In genomic region chr7:99734987-99735386, GRCh38 we compare ENCODE assay signal across 25 cellular contexts. TPM values are rescaled to one million over a fixed set of nuclear protein-coding genes. Genes with fewer than 3 reads are reported as not detected.
DNase-seq lines count a peak whose midpoint lies in the region; ATAC-seq and TF ChIP-seq lines count a peak whose summit lies in the region.
"Had no signal": no experiment of that assay in that cellular context is flagged by ENCODE, and none has a peak within 500 bp of the region (broad histone marks: within the 10 kb centered on the region; RNA-seq: fewer than 3 reads in every experiment).

Gene CYP3A7 (minus strand): TSS chr7:99735196. CDS start chr7:99735093, 103 bp downstream.

- H3K4me3 Mint-ChIP-seq in stimulated activated effector memory CD8-positive, alpha-beta T cell treated with anti-CD3 and anti-CD28 coated beads, Interleukin-12 subunit alpha, Interleukin-12 subunit beta, amount 100 ng/mL, for 72 hours, result no peak within 1 kb of the TSS
- H3K4me3 Mint-ChIP-seq: CD4-positive, CD25-positive, alpha-beta regulatory T cell had no signal

- H2AFZ ChIP-seq in IMR-90 (replicated peaks; ENCODE audit: low read length, poor library complexity), result no peak within 1 kb of the TSS
- H2AFZ ChIP-seq: GM23248 had no signal

- no peak within 1 kb of the TSS for H2BK5ac ChIP-seq in IMR-90 (ENCODE audit: low read depth, low read length, poor library complexity, severe bottlenecking)

- TF ChIP-seq RAD21 in IMR-90 (IDR thresholded peaks at IDR 0.05; ENCODE audit: low read length), result no peak

- no peak within 1 kb of the TSS for H3K18ac ChIP-seq in IMR-90 (ENCODE audit: low read depth, low read length)

- no TSS peak for BruUV-seq in IMR-90 (replicated peaks; lab: Mats Ljungman, UMichigan)

- H3K9me3 Mint-ChIP-seq in stimulated activated effector memory CD8-positive, alpha-beta T cell treated with anti-CD3 and anti-CD28 coated beads, Interleukin-12 subunit alpha, Interleukin-12 subunit beta, amount 100 ng/mL, for 72 hours, result no peaks in the 10 kb centered on the region
- H3K9me3 Mint-ChIP-seq: CD4-positive, CD25-positive, alpha-beta regulatory T cell had no signal

- ATAC-seq in IMR-90 (ENCODE audit: low read depth) (peak; percentile 98), right lobe of liver (peak in 2 of 4 donors; percentile 29 to 35), GM19328 (IDR thresholded peaks at IDR 0.05; ENCODE audit: unreplicated experiment) (no peak)
- ATAC-seq in stimulated activated effector memory CD8-positive, alpha-beta T cell treated with anti-CD3 and anti-CD28 coated beads, Interleukin-12 subunit alpha, Interleukin-12 subunit beta, amount 100 ng/mL, for 72 hours, result no peak
- ATAC-seq: PC-3, Right ventricle myocardium inferior had no signal

- TF ChIP-seq POLR2A in IMR-90 (IDR thresholded peaks at IDR 0.05; ENCODE audit: low read depth, low read length) (no peak), right lobe of liver (IDR thresholded peaks at IDR 0.05) (peak; percentile 42)

- H3K4ac ChIP-seq in IMR-90 (ENCODE audit: low read depth, low read length), result no peak within 1 kb of the TSS

- WGBS in IMR-90 (ENCODE audit: extremely low coverage in 2 of 2, insufficient read length in 1 of 2), 2 experiments, result no CpG with 5 or more reads among the region's 5 CpGs
- WGBS in right lobe of liver (ENCODE audit: insufficient coverage, low coverage, low lambda C conversion rate, missing lambda C conversion rate), result 31% methylated on average over 4 of the region's 5 CpGs

- no peak within 1 kb of the TSS for H2BK15ac ChIP-seq in IMR-90 (ENCODE audit: low read depth, low read length)

- in situ Hi-C loops in IMR-90 (cut with MboI; ENCODE audit: low sequenced_read_pairs), result no loop called here

- no peak within 1 kb of the TSS for H3K56ac ChIP-seq in IMR-90 (ENCODE audit: extremely low read depth, insufficient read depth, low read length)

- H3K36me3 ChIP-seq in IMR-90 (ENCODE audit: control insufficient read depth, insufficient read depth, low read length), result no peaks in the 10 kb centered on the region
- H3K36me3 ChIP-seq in right lobe of liver, result no peaks in the 10 kb centered on the region
- H3K36me3 ChIP-seq: BLaER1, MG63, SJCRH30 had no signal

- H3K23ac ChIP-seq in IMR-90 (ENCODE audit: low read depth, low read length), result no peak within 1 kb of the TSS

- no peaks in the 10 kb centered on the region for H4K20me1 ChIP-seq in IMR-90 (ENCODE audit: insufficient read depth, low read length)
- H4K20me1 ChIP-seq: BLaER1 had no signal

- no peak within 1 kb of the TSS for H2AK5ac ChIP-seq in IMR-90 (ENCODE audit: low read depth, low read length)

- H3K4me1 ChIP-seq in IMR-90 (ENCODE audit: control insufficient read depth, insufficient read depth, low read length) (0 out of 2 replicates have a peak, but pooled peaks cover 2% of the 10 kb centered on the region), right lobe of liver (peaks cover 0 to 30% (median 2%) of the 10 kb centered on the region in 4 donors)
- H3K4me1 ChIP-seq: BLaER1, SJCRH30 had no signal

- H3K4me2 ChIP-seq in IMR-90 (ENCODE audit: low read depth, low read length), result no peak within 1 kb of the TSS; the same call in 1 of the 2 replicates
- H3K4me2 ChIP-seq: BLaER1 had no signal

- H3K27me3 ChIP-seq in IMR-90 (ENCODE audit: control insufficient read depth, insufficient read depth, low read length), result peaks cover 3% of the 10 kb centered on the region; the same call in 1 of the 2 replicates
- H3K27me3 ChIP-seq in right lobe of liver, result no peaks in the 10 kb centered on the region
- H3K27me3 ChIP-seq: BLaER1, MG63 had no signal

- H4K8ac ChIP-seq in IMR-90 (ENCODE audit: low read depth in 2 of 2, low read length in 2 of 2), result no peak within 1 kb of the TSS

- H4K91ac ChIP-seq in IMR-90 (ENCODE audit: insufficient read depth, low read depth, low read length), result no peak within 1 kb of the TSS

- dilution Hi-C loops in IMR-90 (cut with HindIII; ENCODE audit: low sequenced_read_pairs, unreplicated experiment), result no loop called here

- no peak within 1 kb of the TSS for H3K9ac ChIP-seq in IMR-90 (ENCODE audit: low read depth, low read length)
- H3K9ac ChIP-seq: BLaER1, GM23248 had no signal

- TF ChIP-seq CTCF in IMR-90 (conservative IDR thresholded peaks at IDR 0.05; ENCODE audit: low read depth, low read length) (no peak), right lobe of liver (IDR thresholded peaks at IDR 0.05) (no peak)

- H3K14ac ChIP-seq in IMR-90 (replicated peaks; ENCODE audit: low read depth, low read length), result no peak within 1 kb of the TSS

- no peaks in the 10 kb centered on the region for H3K9me3 ChIP-seq in IMR-90 (ENCODE audit: control insufficient read depth, insufficient read depth, low read length)
- no peaks in the 10 kb centered on the region for H3K9me3 ChIP-seq in right lobe of liver
- H3K9me3 ChIP-seq: BLaER1, MG63, SJCRH30 had no signal

- H2BK120ac ChIP-seq in IMR-90 (ENCODE audit: low read depth, low read length), result no peak within 1 kb of the TSS

- H4K5ac ChIP-seq in IMR-90 (ENCODE audit: low read depth, low read length), result no peak within 1 kb of the TSS

- POLR2A ChIA-PET in IMR-90 (lab: Charles Lee; ENCODE audit: unreplicated experiment), result no interaction called here
- POLR2A ChIA-PET in HEK293T (lab: Yijun Ruan, JAX), result no interaction called here

- CTCF ChIA-PET in IMR-90 (lab: Yijun Ruan, JAX) (no interaction called here), HEK293T (lab: Yijun Ruan, JAX) (no interaction called here)

- H2AK9ac ChIP-seq in IMR-90 (replicated peaks; ENCODE audit: low read depth, low read length, poor library complexity), result no peak within 1 kb of the TSS

- H3K4me3 ChIP-seq in IMR-90 (ENCODE audit: insufficient read depth, low read depth, low read length) (no peak within 1 kb of the TSS), right lobe of liver (peak within 1 kb of the TSS in 1 of 3 donors; percentile 30)
- H3K4me3 ChIP-seq: BLaER1, GM23248, MG63, SJCRH30 had no signal

- DNase-seq in IMR-90 (peak; percentile 18), amniotic epithelial cell (ENCODE audit: low read depth) (peak; percentile 30), right lobe of liver (no peak), HEK293T (ENCODE audit: extremely low spot score) (no peak), ureter (ENCODE audit: low spot score) (no peak)
- DNase-seq in stimulated activated effector memory CD8-positive, alpha-beta T cell treated with anti-CD3 and anti-CD28 coated beads, Interleukin-12 subunit alpha, Interleukin-12 subunit beta, amount 100 ng/mL, for 72 hours (ENCODE audit: low spot score in 2 of 2), result no peak
- DNase-seq: CD4-positive, CD25-positive, alpha-beta regulatory T cell; DMS153; DND-41; GM23248; H7; KG1; MG63; NCI-H1105 treated with DMSO at 0.1 percent for 48 hours; NCI-H146; NCI-H1930; NCI-H446 treated with DMSO at 0.1 percent for 48 hours; NCI-H526; NCI-H82; NK-92 treated with Interleukin-12 subunit alpha and Interleukin-12 subunit beta, amount 100 ng/mL, for 24 hours; PC-3; SJCRH30 had no signal

- H3K27ac ChIP-seq in IMR-90 (ENCODE audit: insufficient read depth, low read length) (no peak within 1 kb of the TSS), right lobe of liver (peak within 1 kb of the TSS in 1 of 3 donors; percentile 78)
- H3K27ac ChIP-seq: BLaER1, GM23248, SJCRH30 had no signal

- intact Hi-C loops in IMR-90 (cut with micrococcal nuclease), result no loop called here
- intact Hi-C loops in right lobe of liver (cut with DNase I), result no loop called here

- H3K4me1 Mint-ChIP-seq in stimulated activated effector memory CD8-positive, alpha-beta T cell treated with anti-CD3 and anti-CD28 coated beads, Interleukin-12 subunit alpha, Interleukin-12 subunit beta, amount 100 ng/mL, for 72 hours, result no peaks in the 10 kb centered on the region
- H3K4me1 Mint-ChIP-seq: CD4-positive, CD25-positive, alpha-beta regulatory T cell had no signal

- H3K27ac Mint-ChIP-seq in stimulated activated effector memory CD8-positive, alpha-beta T cell treated with anti-CD3 and anti-CD28 coated beads, Interleukin-12 subunit alpha, Interleukin-12 subunit beta, amount 100 ng/mL, for 72 hours, result peak within 1 kb of the TSS; percentile 4
- H3K27ac Mint-ChIP-seq: CD4-positive, CD25-positive, alpha-beta regulatory T cell had no signal

- no peak within 1 kb of the TSS for H2BK20ac ChIP-seq in IMR-90 (ENCODE audit: low read depth, low read length)

- no peaks in the 10 kb centered on the region for H3K9me1 ChIP-seq in IMR-90 (ENCODE audit: insufficient read depth, low read length)

- no peaks in the 10 kb centered on the region for H3K79me1 ChIP-seq in IMR-90 (ENCODE audit: low read depth in 1 of 2, low read length in 2 of 2)

- H3K36me3 Mint-ChIP-seq in stimulated activated effector memory CD8-positive, alpha-beta T cell treated with anti-CD3 and anti-CD28 coated beads, Interleukin-12 subunit alpha, Interleukin-12 subunit beta, amount 100 ng/mL, for 72 hours, result no peaks in the 10 kb centered on the region

TF ChIP-seq in IMR-90, 13 proteins besides CTCF, POLR2A, EP300 and RAD21 (continues in another document):
- no peak for TF ChIP-seq FOS (IDR thresholded peaks at IDR 0.05; ENCODE audit: low read depth, low read length)
- TF ChIP-seq NFE2L2 (IDR thresholded peaks at IDR 0.05; ENCODE audit: low read depth, low read length), result no peak
- no peak for TF ChIP-seq MXI1 (IDR thresholded peaks at IDR 0.05; ENCODE audit: borderline replicate concordance, low read depth, low read length)
- TF ChIP-seq MAZ (IDR thresholded peaks at IDR 0.05; ENCODE audit: borderline replicate concordance, low read depth, low read length), result no peak
- no peak for TF ChIP-seq MAFK (IDR thresholded peaks at IDR 0.05; ENCODE audit: low read depth, low read length)
- no peak for TF ChIP-seq RCOR1 (IDR thresholded peaks at IDR 0.05; ENCODE audit: insufficient replicate concordance, low read length)
- TF ChIP-seq SMC3 (IDR thresholded peaks at IDR 0.05; ENCODE audit: low read depth, low read length), result no peak
- TF ChIP-seq BHLHE40 (IDR thresholded peaks at IDR 0.05; ENCODE audit: low read depth, low read length), result no peak

TF ChIP-seq in HEK293T, 16 proteins besides CTCF, POLR2A, EP300 and RAD21 (continues in another document):
- TF ChIP-seq ELF4 (IDR thresholded peaks at IDR 0.05) (no peak), FOXK2 (IDR thresholded peaks at IDR 0.05) (no peak), ZNF384 (IDR thresholded peaks at IDR 0.05) (no peak), ARNT (IDR thresholded peaks at IDR 0.05) (no peak), CTBP1 (IDR thresholded peaks at IDR 0.05; ENCODE audit: borderline replicate concordance) (no peak), LEF1 (IDR thresholded peaks at IDR 0.05; ENCODE audit: borderline replicate concordance) (no peak), TARDBP (IDR thresholded peaks at IDR 0.05) (no peak), BHLHE40 (IDR thresholded peaks at IDR 0.05; ENCODE audit: borderline replicate concordance) (no peak), NFRKB (IDR thresholded peaks at IDR 0.05) (no peak), SUZ12 (IDR thresholded peaks at IDR 0.05) (no peak), FOXM1 (IDR thresholded peaks at IDR 0.05; ENCODE audit: borderline replicate concordance) (no peak), HDGF (IDR thresholded peaks at IDR 0.05; ENCODE audit: borderline replicate concordance) (no peak)

RNA-seq across cellular contexts. Expression of gene CYP3A7, which starts in this region (rescaled TPM):
- total RNA-seq in IMR-90 (2012; rRNA removed) (not detected in 2 replicates), right lobe of liver (100 to 1,000 TPM in 4 of 6 experiments, 10 to 100 TPM in 2; 19.8 to 623 (median 340) TPM), ureter (0.75 TPM)
- not detected in 2 replicates for polyA plus RNA-seq in IMR-90 (2012; rRNA removed)
- polyA plus RNA-seq in IMR-90 (2012; cell fraction: cytosol; rRNA removed), result 0.02 TPM in 1 of 2 replicates, not detected in the other
- polyA plus RNA-seq in IMR-90 (2012; cell fraction: nucleus; rRNA removed; ENCODE audit: low replicate concordance), result 0.07 TPM in 1 of 2 replicates, not detected in the other
- total RNA-seq: CD4-positive, CD25-positive, alpha-beta regulatory T cell; GM23248; H7; PC-3; Right ventricle myocardium inferior had no signal
- polyA plus RNA-seq: CD4-positive, CD25-positive, alpha-beta regulatory T cell; GM23248 had no signal

Comparison
In these comparisons a context has a peak if more than half of its experiments do, and no peak if none do; other contexts are left out.
1. RNA of gene CYP3A7 (total RNA-seq): 19.8 to 623 TPM in right lobe of liver; 0.75 TPM in ureter (single experiment) and not detected in IMR-90; every median in the first group is over 10 times any median in the second.
2. Peak in DNase-seq and ATAC-seq in IMR-90; RNA of the gene not detected or under 1 TPM.